In genomic region chr1:155688318-155689121, GRCh38 we compare ENCODE assay signal across 8 cellular contexts. TPM values are rescaled to one million over a fixed set of nuclear protein-coding genes. Genes with fewer than 3 reads are reported as not detected.
A peak's percentile ranks its signal among the peaks of the same experiment; 100 is the strongest.
DNase-seq lines count a peak whose midpoint lies in the region; ATAC-seq and TF ChIP-seq lines count a peak whose summit lies in the region.

DAP3 (plus strand) TSS chr1:155689091; CDS start chr1:155709780, 20,689 bp downstream.
A gene with protein sequence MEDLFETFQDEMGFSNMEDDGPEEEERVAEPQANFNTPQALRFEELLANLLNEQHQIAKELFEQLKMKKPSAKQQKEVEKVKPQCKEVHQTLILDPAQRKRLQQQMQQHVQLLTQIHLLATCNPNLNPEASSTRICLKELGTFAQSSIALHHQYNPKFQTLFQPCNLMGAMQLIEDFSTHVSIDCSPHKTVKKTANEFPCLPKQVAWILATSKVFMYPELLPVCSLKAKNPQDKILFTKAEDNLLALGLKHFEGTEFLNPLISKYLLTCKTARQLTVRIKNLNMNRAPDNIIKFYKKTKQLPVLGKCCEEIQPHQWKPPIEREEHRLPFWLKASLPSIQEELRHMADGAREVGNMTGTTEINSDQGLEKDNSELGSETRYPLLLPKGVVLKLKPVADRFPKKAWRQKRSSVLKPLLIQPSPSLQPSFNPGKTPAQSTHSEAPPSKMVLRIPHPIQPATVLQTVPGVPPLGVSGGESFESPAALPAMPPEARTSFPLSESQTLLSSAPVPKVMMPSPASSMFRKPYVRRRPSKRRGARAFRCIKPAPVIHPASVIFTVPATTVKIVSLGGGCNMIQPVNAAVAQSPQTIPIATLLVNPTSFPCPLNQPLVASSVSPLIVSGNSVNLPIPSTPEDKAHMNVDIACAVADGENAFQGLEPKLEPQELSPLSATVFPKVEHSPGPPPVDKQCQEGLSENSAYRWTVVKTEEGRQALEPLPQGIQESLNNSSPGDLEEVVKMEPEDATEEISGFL (minus strand): TSS chr1:155688774. CDS start chr1:155680436, 8,338 bp downstream.

- WGBS in heart right ventricle, 2 donors = 0 to 1% methylated on average over 75 to 85 of the region's 85 CpGs

- no peaks in the 10 kb centered on the region for H3K27me3 ChIP-seq in heart right ventricle

- DNase-seq in NCI-H187 (lab: John Stamatoyannopoulos, UW) (peak; percentile 95 to 97), amniotic epithelial cell (ENCODE audit: low read depth) (peak; percentile 83), heart right ventricle (peak; percentile 93 to 94), posterior vena cava (ENCODE audit: low spot score) (peak; percentile 98), type B pancreatic cell (ENCODE audit: extremely low spot score, unreplicated experiment) (peak; percentile 92)

- peaks cover 8% of the 10 kb centered on the region for H3K9me3 Mint-ChIP-seq in T-helper 1 cell treated with Interleukin-12 subunit alpha and Interleukin-12 subunit beta and Interleukin-4 antibody, amounts not matched to agents 30 μg/mL and 1 μg/mL, for 36 hours
- peaks cover 6% of the 10 kb centered on the region for H3K9me3 Mint-ChIP-seq in type B pancreatic cell

- peak within 1 kb of the TSS; percentile 91 to 100 (median 98) for H3K27ac ChIP-seq in heart right ventricle

- peak within 1 kb of the TSS; percentile 97 for H3K4me3 Mint-ChIP-seq in T-helper 1 cell treated with Interleukin-12 subunit alpha and Interleukin-12 subunit beta and Interleukin-4 antibody, amounts not matched to agents 30 μg/mL and 1 μg/mL, for 36 hours
- peak within 1 kb of the TSS; percentile 97 for H3K4me3 Mint-ChIP-seq in type B pancreatic cell

- ATAC-seq in HG02884 (IDR thresholded peaks at IDR 0.05; ENCODE audit: unreplicated experiment) (peak; percentile 66), heart right ventricle (peak; percentile 95 to 98 (median 97))

- H3K36me3 Mint-ChIP-seq in T-helper 1 cell treated with Interleukin-12 subunit alpha and Interleukin-12 subunit beta and Interleukin-4 antibody, amounts not matched to agents 30 μg/mL and 1 μg/mL, for 36 hours (ENCODE audit: low read depth) = peaks cover 36% of the 10 kb centered on the region
- H3K36me3 Mint-ChIP-seq in type B pancreatic cell = peaks cover 40% of the 10 kb centered on the region

- H3K27ac Mint-ChIP-seq in T-helper 1 cell treated with Interleukin-12 subunit alpha and Interleukin-12 subunit beta and Interleukin-4 antibody, amounts not matched to agents 30 μg/mL and 1 μg/mL, for 36 hours = peak within 1 kb of the TSS; percentile 97
- H3K27ac Mint-ChIP-seq in type B pancreatic cell = peak within 1 kb of the TSS; percentile 93

- H3K36me3 ChIP-seq in heart right ventricle = peaks cover 0 to 29% (median 12%) of the 10 kb centered on the region in 9 donors

- H3K4me1 Mint-ChIP-seq in T-helper 1 cell treated with Interleukin-12 subunit alpha and Interleukin-12 subunit beta and Interleukin-4 antibody, amounts not matched to agents 30 μg/mL and 1 μg/mL, for 36 hours (ENCODE audit: low read depth) = peaks cover 48% of the 10 kb centered on the region
- H3K4me1 Mint-ChIP-seq in type B pancreatic cell (ENCODE audit: unreplicated experiment) = peaks cover 32% of the 10 kb centered on the region

- peak; percentile 57 for TF ChIP-seq POLR2A in GM15510 (IDR thresholded peaks at IDR 0.05; ENCODE audit: borderline replicate concordance, extremely low read depth, insufficient read length)

- peak within 1 kb of the TSS; percentile 85 to 100 (median 93) for H3K4me3 ChIP-seq in heart right ventricle

- peak in 4 of 9 donors; percentile 11 to 27 (median 16) for TF ChIP-seq CTCF in heart right ventricle (IDR thresholded peaks at IDR 0.05)
- no peak for TF ChIP-seq CTCF in type B pancreatic cell (conservative IDR thresholded peaks at IDR 0.05)

- no peaks in the 10 kb centered on the region for H3K27me3 Mint-ChIP-seq in T-helper 1 cell treated with Interleukin-12 subunit alpha and Interleukin-12 subunit beta and Interleukin-4 antibody, amounts not matched to agents 30 μg/mL and 1 μg/mL, for 36 hours (ENCODE audit: low read depth)
- H3K27me3 Mint-ChIP-seq in type B pancreatic cell = no peaks in the 10 kb centered on the region

- intact Hi-C loops in heart right ventricle (cut with DNase I) = no loop called here
- intact Hi-C loops in posterior vena cava (cut with DNase I) = no loop called here

- peaks cover 0 to 3% (median 0%) of the 10 kb centered on the region in 11 donors for H3K9me3 ChIP-seq in heart right ventricle

- H3K4me1 ChIP-seq in heart right ventricle = peaks cover 9 to 61% (median 45%) of the 10 kb centered on the region in 9 donors

RNA-seq across cellular contexts. Expression of gene DAP3, which starts in this region (rescaled TPM):
- 100 to 1,000 TPM in 9 of 10 donors, 10 to 100 TPM in 1; 96.9 to 124 (median 113) TPM for total RNA-seq in heart right ventricle
- polyA plus RNA-seq in heart right ventricle = 100 to 1,000 TPM in 1 of 2 donors, 10 to 100 TPM in 1; 82.3 to 141 TPM
- 10 to 100 TPM; 62.6 to 66.7 TPM for total RNA-seq in posterior vena cava
- total RNA-seq in type B pancreatic cell (ENCODE audit: low replicate concordance) = 95.9 and 109 TPM in 2 replicates

RNA-seq across cellular contexts. Expression of the second gene that starts in this region (rescaled TPM):
- total RNA-seq in heart right ventricle (10 to 100 TPM; 61.4 to 85.1 (median 69.5) TPM), posterior vena cava (10 to 100 TPM; 62.4 to 73.7 TPM), type B pancreatic cell (ENCODE audit: low replicate concordance) (44.5 and 50.8 TPM in 2 replicates)
- polyA plus RNA-seq in heart right ventricle = 10 to 100 TPM; 32.3 to 34.7 TPM

Comparison
In these comparisons a context has a peak if more than half of its experiments do, and no peak if none do; other contexts are left out.
1. Peak in every context shown above with its lines: DNase-seq, ATAC-seq, H3K4me3 ChIP-seq and H3K27ac ChIP-seq.